ENCODE assay signal across 13 cellular contexts in genomic region chr13:20125129-20125782, GRCh38. TPM values are rescaled to one million over a fixed set of nuclear protein-coding genes. Genes with fewer than 3 reads are reported as not detected.
DNase-seq lines count a peak whose midpoint lies in the region; FAIRE-seq and TF ChIP-seq lines count a peak whose summit lies in the region.
"Had no signal": no experiment of that assay in that cellular context is flagged by ENCODE, and none has a peak within 500 bp of the region (broad histone marks: within the 10 kb centered on the region; RNA-seq: fewer than 3 reads in every experiment).

No MANE protein-coding gene starts in this region.

- H3K27ac Mint-ChIP-seq in osteocyte (ENCODE audit: unreplicated experiment), result no peak overlapping the region

- H3K27ac ChIP-seq in small intestine (ENCODE audit: low read depth in 1 of 2, low read length in 1 of 2), result no peak overlapping the region

- peaks cover 15% of the 10 kb centered on the region for H3K27me3 Mint-ChIP-seq in osteocyte (ENCODE audit: unreplicated experiment)

- H3K4me3 ChIP-seq in epithelial cell of esophagus (ENCODE audit: low read length), result no peak overlapping the region
- no peak overlapping the region for H3K4me3 ChIP-seq in small intestine (ENCODE audit: low read depth in 1 of 2, low read length in 2 of 2)
- H3K4me3 ChIP-seq: psoas muscle had no signal

- no peak for FAIRE-seq in small intestine (lab: Jason Lieb, UNC)

- no peaks in the 10 kb centered on the region for H3K9me3 Mint-ChIP-seq in osteocyte (ENCODE audit: unreplicated experiment)
- H3K9me3 Mint-ChIP-seq: activated T-cell treated with anti-CD3 and anti-CD28 coated beads, Interleukin-2, amount 50 U/mL, for 4 hours had no signal

- H3K4me3 Mint-ChIP-seq in osteocyte (ENCODE audit: unreplicated experiment), result no peak overlapping the region
- H3K4me3 Mint-ChIP-seq: activated T-cell treated with anti-CD3 and anti-CD28 coated beads, Interleukin-2, amount 50 U/mL, for 4 hours had no signal

- H3K4me1 ChIP-seq in small intestine (ENCODE audit: control insufficient read depth in 2 of 2, insufficient read depth in 1 of 2, low read depth in 1 of 2, low read length in 1 of 2), result no peaks in the 10 kb centered on the region

- no peaks in the 10 kb centered on the region for H3K27me3 ChIP-seq in small intestine (ENCODE audit: control insufficient read depth in 2 of 2, insufficient read depth in 2 of 2, low read length in 2 of 2)

- H3K36me3 ChIP-seq in small intestine (ENCODE audit: control insufficient read depth in 2 of 2, insufficient read depth in 2 of 2, low read length in 2 of 2), result no peaks in the 10 kb centered on the region

- no peaks in the 10 kb centered on the region for H3K36me3 Mint-ChIP-seq in osteocyte (ENCODE audit: unreplicated experiment)

- WGBS in small intestine, 3 donors, result 17 to 32% (median 21%) methylated on average over 4 of the region's 4 CpGs

- TF ChIP-seq CTCF in epithelial cell of esophagus (IDR thresholded peaks at IDR 0.05; ENCODE audit: insufficient read depth, low read depth, low read length, missing control alignments) (no peak), osteocyte (IDR thresholded peaks at IDR 0.05) (no peak)

- DNase-seq in ELR (ENCODE audit: low read depth), result peak; percentile 61
- DNase-seq in OCI-M1 (lab: John Stamatoyannopoulos, UW), result peak; percentile 50
- peak; percentile 62 for DNase-seq in epithelial cell of esophagus (ENCODE audit: low read depth)
- DNase-seq in pons (ENCODE audit: low spot score), result peak; percentile 90
- DNase-seq in NCI-H524 treated with DMSO at 0.1 percent for 48 hours (lab: John Stamatoyannopoulos, UW), result no peak
- no peak for DNase-seq in osteocyte (ENCODE audit: extremely low spot score, unreplicated experiment)
- no peak for DNase-seq in small intestine
- DNase-seq in retina, result no peak
- DNase-seq: activated T-cell treated with anti-CD3 and anti-CD28 coated beads, Interleukin-2, amount 50 U/mL, for 4 hours; DMS79 treated with DMSO at 0.1 percent for 48 hours; MM.1S; psoas muscle; T1000 had no signal

- H3K4me1 Mint-ChIP-seq in osteocyte (ENCODE audit: unreplicated experiment), result peaks cover 21% of the 10 kb centered on the region

- H3K9me3 ChIP-seq in small intestine (ENCODE audit: control insufficient read depth, low read depth), result no peaks in the 10 kb centered on the region
- H3K9me3 ChIP-seq: psoas muscle had no signal

RNA-seq across cellular contexts. Expression of gene GJA3, which starts 35.6 kb away (rescaled TPM):
- total RNA-seq in osteocyte, result not detected in 2 replicates
- polyA plus RNA-seq in small intestine, result under 1 TPM in 1 of 3 donors, not detected in 2; 0.01 TPM

Comparison
In these comparisons a context has a peak if more than half of its experiments do, and no peak if none do; other contexts are left out.
1. DNase-seq: peak in ELR (single experiment), OCI-M1 (single experiment), epithelial cell of esophagus (single experiment) and pons (single experiment); none in NCI-H524 treated with DMSO at 0.1 percent for 48 hours (single experiment), osteocyte (single experiment), small intestine (single experiment) and retina (single experiment).